1 cellular context compared by ENCODE assay signal in the genomic region with DNA sequence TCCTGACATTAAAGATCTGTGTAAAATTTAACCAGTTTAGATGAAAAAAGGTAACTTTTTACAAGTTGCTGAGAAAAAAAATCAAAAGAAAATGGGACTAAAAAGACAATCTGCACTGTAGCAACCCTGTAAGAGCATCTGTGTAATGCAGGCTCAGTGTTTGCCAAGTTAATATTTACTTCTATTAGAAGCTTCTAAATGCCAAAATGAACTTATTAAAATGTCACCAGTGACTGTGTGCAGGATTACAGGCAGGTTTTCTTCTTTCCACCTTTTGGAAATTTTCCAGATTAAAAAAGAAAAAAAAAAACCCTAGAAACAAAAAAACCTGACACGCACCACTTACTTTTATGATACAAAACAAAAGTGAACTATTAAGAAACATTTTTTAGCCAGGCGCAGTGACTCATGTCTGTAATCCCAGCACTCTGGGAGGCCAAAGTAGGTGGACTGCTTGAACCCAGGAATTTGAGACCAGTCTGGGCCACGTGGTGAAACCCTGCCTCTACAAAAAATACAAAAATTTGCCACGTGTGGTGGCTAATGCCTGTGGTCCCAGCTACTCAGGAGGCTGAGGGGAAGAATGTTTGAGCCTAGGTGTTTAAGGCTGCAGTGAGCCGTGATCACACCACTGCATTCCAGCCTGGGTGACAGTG.
TF ChIP-seq lines count a peak whose summit lies in the region.

No MANE protein-coding gene starts in this region.

TF ChIP-seq in SK-N-SH treated with all-trans-retinoic acid at 6 μM for 48 hours, 23 proteins besides CTCF, POLR2A, EP300 and RAD21 (continued from another document):
- TF ChIP-seq, protein P1, sequence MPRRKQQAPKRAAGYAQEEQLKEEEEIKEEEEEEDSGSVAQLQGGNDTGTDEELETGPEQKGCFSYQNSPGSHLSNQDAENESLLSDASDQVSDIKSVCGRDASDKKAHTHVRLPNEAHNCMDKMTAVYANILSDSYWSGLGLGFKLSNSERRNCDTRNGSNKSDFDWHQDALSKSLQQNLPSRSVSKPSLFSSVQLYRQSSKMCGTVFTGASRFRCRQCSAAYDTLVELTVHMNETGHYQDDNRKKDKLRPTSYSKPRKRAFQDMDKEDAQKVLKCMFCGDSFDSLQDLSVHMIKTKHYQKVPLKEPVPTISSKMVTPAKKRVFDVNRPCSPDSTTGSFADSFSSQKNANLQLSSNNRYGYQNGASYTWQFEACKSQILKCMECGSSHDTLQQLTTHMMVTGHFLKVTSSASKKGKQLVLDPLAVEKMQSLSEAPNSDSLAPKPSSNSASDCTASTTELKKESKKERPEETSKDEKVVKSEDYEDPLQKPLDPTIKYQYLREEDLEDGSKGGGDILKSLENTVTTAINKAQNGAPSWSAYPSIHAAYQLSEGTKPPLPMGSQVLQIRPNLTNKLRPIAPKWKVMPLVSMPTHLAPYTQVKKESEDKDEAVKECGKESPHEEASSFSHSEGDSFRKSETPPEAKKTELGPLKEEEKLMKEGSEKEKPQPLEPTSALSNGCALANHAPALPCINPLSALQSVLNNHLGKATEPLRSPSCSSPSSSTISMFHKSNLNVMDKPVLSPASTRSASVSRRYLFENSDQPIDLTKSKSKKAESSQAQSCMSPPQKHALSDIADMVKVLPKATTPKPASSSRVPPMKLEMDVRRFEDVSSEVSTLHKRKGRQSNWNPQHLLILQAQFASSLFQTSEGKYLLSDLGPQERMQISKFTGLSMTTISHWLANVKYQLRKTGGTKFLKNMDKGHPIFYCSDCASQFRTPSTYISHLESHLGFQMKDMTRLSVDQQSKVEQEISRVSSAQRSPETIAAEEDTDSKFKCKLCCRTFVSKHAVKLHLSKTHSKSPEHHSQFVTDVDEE (CRISPR knock-in tag; IDR thresholded peaks at IDR 0.05), result no peak
- TF ChIP-seq ZC3H10 (CRISPR knock-in tag; IDR thresholded peaks at IDR 0.05), result no peak
- TF ChIP-seq RARB (CRISPR knock-in tag; IDR thresholded peaks at IDR 0.05), result no peak
